In the genomic region with DNA sequence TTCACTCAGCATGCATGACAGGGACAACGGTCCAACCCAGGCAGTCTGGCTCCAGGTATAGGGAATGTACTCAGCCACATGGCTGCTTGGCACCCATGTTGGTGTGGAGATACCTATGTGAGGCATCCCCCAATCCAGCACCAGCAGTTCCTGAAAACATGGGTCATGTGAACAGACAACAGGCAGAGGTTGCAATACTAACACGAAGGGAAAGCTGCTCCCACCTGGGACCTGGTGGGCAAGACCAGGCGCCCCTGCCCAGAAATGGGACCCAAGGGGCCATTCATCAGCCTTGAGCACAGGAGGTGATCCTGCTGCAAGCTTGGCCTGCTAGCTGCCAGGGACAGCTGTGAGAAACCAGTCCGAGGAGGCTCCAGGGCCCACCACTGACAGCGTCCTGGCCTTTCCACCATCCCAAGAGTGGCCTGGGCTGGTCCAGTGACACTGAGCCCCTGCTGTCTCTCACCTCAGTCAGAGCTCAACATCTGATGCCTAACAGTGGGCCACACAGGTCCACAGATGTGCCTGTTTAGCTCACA, we compare ENCODE assay signal across 29 cellular contexts.
DNase-seq lines count a peak whose midpoint lies in the region; ATAC-seq and TF ChIP-seq lines count a peak whose summit lies in the region.
"Had no signal": no experiment of that assay in that cellular context is flagged by ENCODE, and none has a peak within 500 bp of the region (broad histone marks: within the 10 kb centered on the region; RNA-seq: fewer than 3 reads in every experiment).

No MANE protein-coding gene starts in this region.

- H3K9me3 ChIP-seq in Peyer's patch = no peaks in the 10 kb centered on the region
- H3K9me3 ChIP-seq: A549, breast epithelium, gastrocnemius medialis, transverse colon had no signal

- H3K27me3 ChIP-seq in Peyer's patch = no peaks in the 10 kb centered on the region
- H3K27me3 ChIP-seq: breast epithelium, gastrocnemius medialis, hepatocyte had no signal

- H3K4me1 ChIP-seq in Peyer's patch = no peaks in the 10 kb centered on the region
- H3K4me1 ChIP-seq: A549, breast epithelium, transverse colon had no signal

- TF ChIP-seq POLR2A in Peyer's patch (IDR thresholded peaks at IDR 0.05) = no peak

- H3K36me3 ChIP-seq in Peyer's patch = no peaks in the 10 kb centered on the region
- H3K36me3 ChIP-seq: breast epithelium, gastrocnemius medialis, transverse colon had no signal

- DNase-seq in activated CD8-positive, alpha-beta memory T cell treated with anti-CD3 and anti-CD28 coated beads for 24 hours = peak; percentile 49
- DNase-seq in activated CD8-positive, alpha-beta memory T cell treated with anti-CD3 and anti-CD28 coated beads, Interleukin-2, amount 50 U/mL, for 4 hours = no peak
- DNase-seq in Peyer's patch = peak in 2 of 3 donors; percentile 31 to 42
- DNase-seq in islet precursor cell = peak; percentile 46
- DNase-seq in stimulated activated CD8-positive, alpha-beta memory T cell treated with anti-CD3 and anti-CD28 coated beads, Interleukin-4, amount 100 ng/mL, for 48 hours = peak; percentile 11
- no peak for DNase-seq in stimulated activated naive CD4-positive, alpha-beta T cell treated with Interleukin-2 at 50 U/mL for 16 hours (lab: John Stamatoyannopoulos, UW)
- DNase-seq: activated CD8-positive, alpha-beta T cell treated with anti-CD3 and anti-CD28 coated beads for 36 hours; activated T-cell treated with anti-CD3 and anti-CD28 coated beads, Interleukin-2, amount 50 U/mL, for 72 hours; AML-193; amygdala; cortex of kidney; DMS 273 treated with DMSO at 0.1 percent for 48 hours; gastrocnemius medialis; GOT3; mesenchymal stem cell; NCI-H1092; NCI-H187 treated with DMSO at 0.1 percent for 48 hours; NCI-H524 treated with DMSO at 0.1 percent for 48 hours; SW 1271; T1000; transverse colon had no signal

- ATAC-seq in HG03159 (IDR thresholded peaks at IDR 0.05; ENCODE audit: unreplicated experiment) (no peak), HG03039 (IDR thresholded peaks at IDR 0.05; ENCODE audit: unreplicated experiment) (no peak)
- ATAC-seq: activated CD8-positive, alpha-beta T cell treated with anti-CD3 and anti-CD28 coated beads for 36 hours; activated T-cell treated with anti-CD3 and anti-CD28 coated beads, Interleukin-2, amount 50 U/mL, for 72 hours; CD8-positive, alpha-beta T cell; gastrocnemius medialis; stimulated activated naive CD8-positive, alpha-beta T cell treated with anti-CD3 and anti-CD28 coated beads, Interleukin-15, amount 100 ng/mL, for 72 hours; WTC11 had no signal

- H3K4me3 ChIP-seq in Peyer's patch = no peak overlapping the region
- H3K4me3 ChIP-seq: A549, breast epithelium, gastrocnemius medialis, hepatocyte, transverse colon had no signal

- no peak overlapping the region for H3K27ac ChIP-seq in Peyer's patch
- H3K27ac ChIP-seq: A549, breast epithelium, gastrocnemius medialis, hepatocyte, transverse colon had no signal

- no peak for TF ChIP-seq CTCF in Peyer's patch (IDR thresholded peaks at IDR 0.05)

Comparison
In these comparisons a context has a peak if more than half of its experiments do, and no peak if none do; other contexts are left out.
1. DNase-seq: peak in activated CD8-positive, alpha-beta memory T cell treated with anti-CD3 and anti-CD28 coated beads for 24 hours (single experiment), Peyer's patch (2 of 3), islet precursor cell (single experiment) and stimulated activated CD8-positive, alpha-beta memory T cell treated with anti-CD3 and anti-CD28 coated beads, Interleukin-4, amount 100 ng/mL, for 48 hours (single experiment); none in activated CD8-positive, alpha-beta memory T cell treated with anti-CD3 and anti-CD28 coated beads, Interleukin-2, amount 50 U/mL, for 4 hours (single experiment) and stimulated activated naive CD4-positive, alpha-beta T cell treated with Interleukin-2 at 50 U/mL for 16 hours (single experiment).